Comparison of ENCODE assay signal across 8 cellular contexts in genomic region chr20:54680872-54681297, GRCh38.
A peak's percentile ranks its signal among the peaks of the same experiment; 100 is the strongest.
DNase-seq lines count a peak whose midpoint lies in the region; ATAC-seq and TF ChIP-seq lines count a peak whose summit lies in the region.

No MANE protein-coding gene starts in this region.

- no peaks in the 10 kb centered on the region for H3K36me3 Mint-ChIP-seq in activated CD4-positive, alpha-beta T cell treated with anti-CD3 and anti-CD28 coated beads for 36 hours (ENCODE audit: low read depth)

- H3K27ac ChIP-seq in sigmoid colon = no peak overlapping the region

- H3K4me3 ChIP-seq in fibroblast of villous mesenchyme (ENCODE audit: low read depth, low read length) (no peak overlapping the region), sigmoid colon (no peak overlapping the region)

- TF ChIP-seq POLR2A in sigmoid colon (IDR thresholded peaks at IDR 0.05) = no peak

- TF ChIP-seq EP300 in Ishikawa (IDR thresholded peaks at IDR 0.05; ENCODE audit: borderline replicate concordance) (no peak), sigmoid colon (IDR thresholded peaks at IDR 0.05) (no peak)

- no peaks in the 10 kb centered on the region for H3K9me3 Mint-ChIP-seq in activated CD4-positive, alpha-beta T cell treated with anti-CD3 and anti-CD28 coated beads for 36 hours (ENCODE audit: low read depth)

- 3 to 16% methylated on average over 12 of the region's 12 CpGs for WGBS in sigmoid colon, 2 donors

- H3K27me3 ChIP-seq in sigmoid colon = no peaks in the 10 kb centered on the region

- ATAC-seq in activated CD4-positive, alpha-beta T cell treated with anti-CD3 and anti-CD28 coated beads for 36 hours = no peak
- ATAC-seq in HG02571 (IDR thresholded peaks at IDR 0.05; ENCODE audit: unreplicated experiment) = no peak

- POLR2A ChIA-PET in activated CD4-positive, alpha-beta T cell treated with anti-CD3 and anti-CD28 coated beads for 36 hours (lab: Charles Lee) = no interaction called here

- peak; percentile 47 for TF ChIP-seq RAD21 in Ishikawa (IDR thresholded peaks at IDR 0.05; ENCODE audit: low read depth)

- no peaks in the 10 kb centered on the region for H3K4me1 Mint-ChIP-seq in activated CD4-positive, alpha-beta T cell treated with anti-CD3 and anti-CD28 coated beads for 36 hours

- H3K36me3 ChIP-seq in sigmoid colon = no peaks in the 10 kb centered on the region

- TF ChIP-seq CTCF in fibroblast of villous mesenchyme (IDR thresholded peaks at IDR 0.05; ENCODE audit: insufficient read depth, low read depth, low read length) (peak; percentile 60), sigmoid colon (IDR thresholded peaks at IDR 0.05) (peak in 3 of 4 experiments; percentile 8 to 57 (median 11))

- CTCF ChIA-PET in activated CD4-positive, alpha-beta T cell treated with anti-CD3 and anti-CD28 coated beads for 36 hours (lab: Charles Lee) = interaction anchor here (0.7 to 3.7 kb wide), 7 partner anchors 13 to 571 kb away, joined by 3 to 11 read pairs (median 3); no protein-coding TSS in a partner anchor

- H3K4me3 Mint-ChIP-seq in activated CD4-positive, alpha-beta T cell treated with anti-CD3 and anti-CD28 coated beads for 36 hours = no peak overlapping the region

- peak; percentile 48 for DNase-seq in activated CD4-positive, alpha-beta T cell treated with anti-CD3 and anti-CD28 coated beads for 36 hours
- no peak for DNase-seq in activated CD4-positive, alpha-beta T cell treated with anti-CD3 and anti-CD28 coated beads, Interleukin-2, amount 50 U/mL, for 1 hour
- DNase-seq in SW480 (ENCODE audit: low spot score) (peak; percentile 46), fibroblast of villous mesenchyme (ENCODE audit: low read depth) (peak; percentile 37), sigmoid colon (no peak), germinal center (ENCODE audit: low spot score) (no peak)

- no peaks in the 10 kb centered on the region for H3K9me3 ChIP-seq in sigmoid colon

- H3K27me3 Mint-ChIP-seq in activated CD4-positive, alpha-beta T cell treated with anti-CD3 and anti-CD28 coated beads for 36 hours = peaks cover 19% of the 10 kb centered on the region

- H3K27ac Mint-ChIP-seq in activated CD4-positive, alpha-beta T cell treated with anti-CD3 and anti-CD28 coated beads for 36 hours = no peak overlapping the region

- H3K4me1 ChIP-seq in sigmoid colon = peaks cover 0 to 16% (median 13%) of the 10 kb centered on the region in 4 donors

- intact Hi-C loops in activated CD4-positive, alpha-beta T cell treated with anti-CD3 and anti-CD28 coated beads for 36 hours (cut with DNase I, micrococcal nuclease) = loop anchor here in 1 of 2 experiments (2.0 to 5.0 kb wide), 2 partner anchors 1566 to 1664 kb away; partner anchors contain the start of gene MC3R
- intact Hi-C loops in sigmoid colon (cut with DNase I) = no loop called here

TF ChIP-seq in Ishikawa, 13 proteins besides CTCF, POLR2A, EP300 and RAD21:
- no peak for TF ChIP-seq EGR1 (IDR thresholded peaks at IDR 0.05)
- TF ChIP-seq, protein P1, sequence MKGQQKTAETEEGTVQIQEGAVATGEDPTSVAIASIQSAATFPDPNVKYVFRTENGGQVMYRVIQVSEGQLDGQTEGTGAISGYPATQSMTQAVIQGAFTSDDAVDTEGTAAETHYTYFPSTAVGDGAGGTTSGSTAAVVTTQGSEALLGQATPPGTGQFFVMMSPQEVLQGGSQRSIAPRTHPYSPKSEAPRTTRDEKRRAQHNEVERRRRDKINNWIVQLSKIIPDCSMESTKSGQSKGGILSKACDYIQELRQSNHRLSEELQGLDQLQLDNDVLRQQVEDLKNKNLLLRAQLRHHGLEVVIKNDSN (IDR thresholded peaks at IDR 0.05) = no peak
- no peak for TF ChIP-seq YY1 (IDR thresholded peaks at IDR 0.05; ENCODE audit: low read depth)
- TF ChIP-seq TCF12 (IDR thresholded peaks at IDR 0.05; ENCODE audit: low read depth) = no peak
- TF ChIP-seq FOXM1 (IDR thresholded peaks at IDR 0.05; ENCODE audit: borderline replicate concordance, low read depth) = no peak
- TF ChIP-seq, protein P2, sequence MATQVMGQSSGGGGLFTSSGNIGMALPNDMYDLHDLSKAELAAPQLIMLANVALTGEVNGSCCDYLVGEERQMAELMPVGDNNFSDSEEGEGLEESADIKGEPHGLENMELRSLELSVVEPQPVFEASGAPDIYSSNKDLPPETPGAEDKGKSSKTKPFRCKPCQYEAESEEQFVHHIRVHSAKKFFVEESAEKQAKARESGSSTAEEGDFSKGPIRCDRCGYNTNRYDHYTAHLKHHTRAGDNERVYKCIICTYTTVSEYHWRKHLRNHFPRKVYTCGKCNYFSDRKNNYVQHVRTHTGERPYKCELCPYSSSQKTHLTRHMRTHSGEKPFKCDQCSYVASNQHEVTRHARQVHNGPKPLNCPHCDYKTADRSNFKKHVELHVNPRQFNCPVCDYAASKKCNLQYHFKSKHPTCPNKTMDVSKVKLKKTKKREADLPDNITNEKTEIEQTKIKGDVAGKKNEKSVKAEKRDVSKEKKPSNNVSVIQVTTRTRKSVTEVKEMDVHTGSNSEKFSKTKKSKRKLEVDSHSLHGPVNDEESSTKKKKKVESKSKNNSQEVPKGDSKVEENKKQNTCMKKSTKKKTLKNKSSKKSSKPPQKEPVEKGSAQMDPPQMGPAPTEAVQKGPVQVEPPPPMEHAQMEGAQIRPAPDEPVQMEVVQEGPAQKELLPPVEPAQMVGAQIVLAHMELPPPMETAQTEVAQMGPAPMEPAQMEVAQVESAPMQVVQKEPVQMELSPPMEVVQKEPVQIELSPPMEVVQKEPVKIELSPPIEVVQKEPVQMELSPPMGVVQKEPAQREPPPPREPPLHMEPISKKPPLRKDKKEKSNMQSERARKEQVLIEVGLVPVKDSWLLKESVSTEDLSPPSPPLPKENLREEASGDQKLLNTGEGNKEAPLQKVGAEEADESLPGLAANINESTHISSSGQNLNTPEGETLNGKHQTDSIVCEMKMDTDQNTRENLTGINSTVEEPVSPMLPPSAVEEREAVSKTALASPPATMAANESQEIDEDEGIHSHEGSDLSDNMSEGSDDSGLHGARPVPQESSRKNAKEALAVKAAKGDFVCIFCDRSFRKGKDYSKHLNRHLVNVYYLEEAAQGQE (IDR thresholded peaks at IDR 0.05; ENCODE audit: low read depth) = no peak
- no peak for TF ChIP-seq CREB1 (IDR thresholded peaks at IDR 0.05; ENCODE audit: low read depth)
- no peak for TF ChIP-seq NFIC (IDR thresholded peaks at IDR 0.05)
- no peak for TF ChIP-seq CEBPB (IDR thresholded peaks at IDR 0.05)
- no peak for TF ChIP-seq ZBTB7A (IDR thresholded peaks at IDR 0.05; ENCODE audit: low read depth)
- TF ChIP-seq MAX (IDR thresholded peaks at IDR 0.05) = no peak
- no peak for TF ChIP-seq TEAD4 (IDR thresholded peaks at IDR 0.05)
- TF ChIP-seq TAF1 (IDR thresholded peaks at IDR 0.05; ENCODE audit: low read depth) = no peak

Comparison
In these comparisons a context has a peak if more than half of its experiments do, and no peak if none do; other contexts are left out.
1. DNase-seq: peak in activated CD4-positive, alpha-beta T cell treated with anti-CD3 and anti-CD28 coated beads for 36 hours (single experiment), SW480 (single experiment) and fibroblast of villous mesenchyme (single experiment); none in activated CD4-positive, alpha-beta T cell treated with anti-CD3 and anti-CD28 coated beads, Interleukin-2, amount 50 U/mL, for 1 hour (single experiment), sigmoid colon (single experiment) and germinal center (single experiment).